ENCODE assay signal across 8 cellular contexts in the genomic region with DNA sequence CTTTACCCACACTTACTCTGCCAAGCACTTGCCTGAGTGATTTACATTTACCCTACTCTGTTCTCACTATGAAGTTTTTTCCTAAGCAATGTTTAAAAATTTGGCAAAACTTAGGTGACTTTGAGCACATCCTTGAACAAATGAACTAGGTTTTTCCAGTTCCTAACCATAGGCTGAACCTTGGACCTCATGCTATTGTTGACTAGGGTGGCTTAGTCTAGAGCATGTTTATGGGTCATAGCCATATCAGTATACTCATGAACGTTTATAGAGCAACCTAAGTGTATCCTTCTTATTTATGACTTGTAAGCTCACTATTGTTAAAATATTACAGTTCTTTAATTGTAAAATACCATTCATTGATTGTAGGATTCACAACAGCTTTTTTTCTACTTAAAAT.
"Had no signal": no experiment of that assay in that cellular context is flagged by ENCODE, and none has a peak within 500 bp of the region (broad histone marks: within the 10 kb centered on the region; RNA-seq: fewer than 3 reads in every experiment).

No MANE protein-coding gene starts in this region.

- H3K27ac ChIP-seq: GM23248, KMS-11 had no signal

- DNase-seq: GM23248, H9, HCEC 1CT, KBM-7 had no signal

- FAIRE-seq: H1, HTR-8/SVneo had no signal

- H3K9ac ChIP-seq: GM23248, KMS-11 had no signal

- H3K4me1 Mint-ChIP-seq: IgD-negative memory B cell had no signal

- H2AFZ ChIP-seq: GM23248 had no signal

- H3K27me3 Mint-ChIP-seq: IgD-negative memory B cell had no signal

- H3K4me2 ChIP-seq: KMS-11 had no signal

- H3K4me3 ChIP-seq: GM23248 had no signal

- H3K9me3 Mint-ChIP-seq: H9, IgD-negative memory B cell had no signal

- H3K36me3 Mint-ChIP-seq: IgD-negative memory B cell had no signal

- H3K4me3 Mint-ChIP-seq: H9, IgD-negative memory B cell had no signal

- H3K27ac Mint-ChIP-seq: H9, IgD-negative memory B cell had no signal
